2 cellular contexts compared by ENCODE assay signal in genomic region chr17:81391268-81391963, GRCh38.
TF ChIP-seq lines count a peak whose summit lies in the region.

No MANE protein-coding gene starts in this region.

TF ChIP-seq in HEK293, 187 proteins besides CTCF, POLR2A, EP300 and RAD21 (continued from another document and continues in another):
- TF ChIP-seq PATZ1 (tag by site-specific recombination; IDR thresholded peaks at IDR 0.05) (no peak; the same call in 1 of the 2 replicates), GLIS1 (tag by site-specific recombination; IDR thresholded peaks at IDR 0.05) (0 out of 2 replicates have a peak, but pooled peaks have one; percentile 20), ZNF433 (tag by site-specific recombination; IDR thresholded peaks at IDR 0.05; ENCODE audit: low read depth) (no peak), ZNF335 (tag by site-specific recombination; conservative IDR thresholded peaks at IDR 0.05) (no peak), KLF1 (tag by site-specific recombination; IDR thresholded peaks at IDR 0.05) (no peak), ZNF701 (tag by site-specific recombination; IDR thresholded peaks at IDR 0.05) (no peak), HIC1 (tag by site-specific recombination; IDR thresholded peaks at IDR 0.05) (no peak; the same call in 1 of the 2 replicates), ZSCAN4 (tag by site-specific recombination; IDR thresholded peaks at IDR 0.05) (0 out of 2 replicates have a peak, but pooled peaks have one; percentile 15), ZNF561 (tag by site-specific recombination; IDR thresholded peaks at IDR 0.05; ENCODE audit: borderline replicate concordance) (no peak), ZNF23 (tag by site-specific recombination; IDR thresholded peaks at IDR 0.05; ENCODE audit: borderline replicate concordance) (no peak), ZFP69B (tag by site-specific recombination; IDR thresholded peaks at IDR 0.05) (no peak), ZNF366 (tag by site-specific recombination; conservative IDR thresholded peaks at IDR 0.05) (no peak), ZFHX2 (tag by site-specific recombination; conservative IDR thresholded peaks at IDR 0.05) (peak; percentile 95), ZNF394 (tag by site-specific recombination; IDR thresholded peaks at IDR 0.05; ENCODE audit: borderline replicate concordance) (no peak), EGR2 (tag by site-specific recombination; IDR thresholded peaks at IDR 0.05; ENCODE audit: low read depth) (peak; percentile 84), ZNF692 (tag by site-specific recombination; IDR thresholded peaks at IDR 0.05) (no peak), ZNF600 (tag by site-specific recombination; IDR thresholded peaks at IDR 0.05) (no peak; the same call in 1 of the 2 replicates), ZNF18 (tag by site-specific recombination; IDR thresholded peaks at IDR 0.05) (peak; percentile 20; the same call in 1 of the 2 replicates), ZIC2 (tag by site-specific recombination; IDR thresholded peaks at IDR 0.05) (no peak), HOXD13 (CRISPR knock-in tag; IDR thresholded peaks at IDR 0.05; ENCODE audit: borderline replicate concordance) (no peak), ZNF155 (tag by site-specific recombination; IDR thresholded peaks at IDR 0.05) (no peak), ZNF549 (tag by site-specific recombination; IDR thresholded peaks at IDR 0.05) (no peak), ZNF311 (tag by site-specific recombination; IDR thresholded peaks at IDR 0.05; ENCODE audit: borderline replicate concordance) (no peak), GLIS2 (tag by site-specific recombination; IDR thresholded peaks at IDR 0.05) (peak; percentile 32; the same call in 1 of the 2 replicates)

TF ChIP-seq in K562, 482 proteins besides CTCF, POLR2A, EP300 and RAD21 (continued from another document):
- TF ChIP-seq MGA (IDR thresholded peaks at IDR 0.05) (peak; percentile 60), THRAP3 (IDR thresholded peaks at IDR 0.05; ENCODE audit: borderline replicate concordance) (no peak), PYGO2 (tag; IDR thresholded peaks at IDR 0.05) (no peak), ARID2 (IDR thresholded peaks at IDR 0.05) (no peak), KDM5B (IDR thresholded peaks at IDR 0.05; ENCODE audit: insufficient replicate concordance, low read depth, low read length) (peak; percentile 6)
